Comparison of ENCODE assay signal across 1 cellular context in genomic region chr15:51732661-51733060, GRCh38.
TF ChIP-seq lines count a peak whose summit lies in the region.

No MANE protein-coding gene starts in this region.

TF ChIP-seq in GM12878, 131 proteins besides CTCF, POLR2A, EP300 and RAD21:
- TF ChIP-seq HSF1 (IDR thresholded peaks at IDR 0.05; ENCODE audit: low read depth, low read length) = no peak
- no peak for TF ChIP-seq TARDBP (IDR thresholded peaks at IDR 0.05; ENCODE audit: borderline replicate concordance)
- no peak for TF ChIP-seq CREB1 (IDR thresholded peaks at IDR 0.05; ENCODE audit: low read depth)
- TF ChIP-seq, protein P1, sequence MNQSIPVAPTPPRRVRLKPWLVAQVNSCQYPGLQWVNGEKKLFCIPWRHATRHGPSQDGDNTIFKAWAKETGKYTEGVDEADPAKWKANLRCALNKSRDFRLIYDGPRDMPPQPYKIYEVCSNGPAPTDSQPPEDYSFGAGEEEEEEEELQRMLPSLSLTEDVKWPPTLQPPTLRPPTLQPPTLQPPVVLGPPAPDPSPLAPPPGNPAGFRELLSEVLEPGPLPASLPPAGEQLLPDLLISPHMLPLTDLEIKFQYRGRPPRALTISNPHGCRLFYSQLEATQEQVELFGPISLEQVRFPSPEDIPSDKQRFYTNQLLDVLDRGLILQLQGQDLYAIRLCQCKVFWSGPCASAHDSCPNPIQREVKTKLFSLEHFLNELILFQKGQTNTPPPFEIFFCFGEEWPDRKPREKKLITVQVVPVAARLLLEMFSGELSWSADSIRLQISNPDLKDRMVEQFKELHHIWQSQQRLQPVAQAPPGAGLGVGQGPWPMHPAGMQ (IDR thresholded peaks at IDR 0.05; ENCODE audit: borderline replicate concordance) = no peak
- TF ChIP-seq CEBPB (IDR thresholded peaks at IDR 0.05; ENCODE audit: borderline replicate concordance in 1 of 2, low read depth in 2 of 2, low read length in 2 of 2) = no peak
- no peak for TF ChIP-seq TCF3 (IDR thresholded peaks at IDR 0.05; ENCODE audit: borderline replicate concordance, insufficient read depth, low read depth, low read length)
- no peak for TF ChIP-seq NFYA (IDR thresholded peaks at IDR 0.05; ENCODE audit: borderline replicate concordance, low read depth, low read length)
- TF ChIP-seq, protein P2, sequence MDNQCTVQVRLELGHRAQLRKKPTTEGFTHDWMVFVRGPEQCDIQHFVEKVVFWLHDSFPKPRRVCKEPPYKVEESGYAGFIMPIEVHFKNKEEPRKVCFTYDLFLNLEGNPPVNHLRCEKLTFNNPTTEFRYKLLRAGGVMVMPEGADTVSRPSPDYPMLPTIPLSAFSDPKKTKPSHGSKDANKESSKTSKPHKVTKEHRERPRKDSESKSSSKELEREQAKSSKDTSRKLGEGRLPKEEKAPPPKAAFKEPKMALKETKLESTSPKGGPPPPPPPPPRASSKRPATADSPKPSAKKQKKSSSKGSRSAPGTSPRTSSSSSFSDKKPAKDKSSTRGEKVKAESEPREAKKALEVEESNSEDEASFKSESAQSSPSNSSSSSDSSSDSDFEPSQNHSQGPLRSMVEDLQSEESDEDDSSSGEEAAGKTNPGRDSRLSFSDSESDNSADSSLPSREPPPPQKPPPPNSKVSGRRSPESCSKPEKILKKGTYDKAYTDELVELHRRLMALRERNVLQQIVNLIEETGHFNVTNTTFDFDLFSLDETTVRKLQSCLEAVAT (IDR thresholded peaks at IDR 0.05) = no peak
- no peak for TF ChIP-seq JUND (IDR thresholded peaks at IDR 0.05; ENCODE audit: low read depth, low read length)
- no peak for TF ChIP-seq SPI1 (IDR thresholded peaks at IDR 0.05; ENCODE audit: borderline replicate concordance, insufficient read depth, low read depth, low read length)
- TF ChIP-seq RUNX3 (IDR thresholded peaks at IDR 0.05; ENCODE audit: low read length) = no peak
- no peak for TF ChIP-seq LARP7 (IDR thresholded peaks at IDR 0.05)
- TF ChIP-seq RB1 (IDR thresholded peaks at IDR 0.05; ENCODE audit: borderline replicate concordance) = no peak
- no peak for TF ChIP-seq ZNF274 (IDR thresholded peaks at IDR 0.05; ENCODE audit: insufficient read depth, insufficient read length)
- TF ChIP-seq PAX5 (IDR thresholded peaks at IDR 0.05; ENCODE audit: borderline replicate concordance, low read depth, low read length) = no peak
- no peak for TF ChIP-seq RELB (IDR thresholded peaks at IDR 0.05; ENCODE audit: low read depth)
- TF ChIP-seq ESRRA (IDR thresholded peaks at IDR 0.05; ENCODE audit: low read length) = no peak
- TF ChIP-seq ZBED1 (IDR thresholded peaks at IDR 0.05; ENCODE audit: borderline replicate concordance) = no peak
- no peak for TF ChIP-seq SMAD1 (IDR thresholded peaks at IDR 0.05; ENCODE audit: low read depth, partially characterized antibody)
TF ChIP-seq in GM12878: peak in this region for 0.
